13 cellular contexts compared by ENCODE assay signal in genomic region chr5:168946363-168946762, GRCh38.
DNase-seq lines count a peak whose midpoint lies in the region; ATAC-seq, FAIRE-seq and TF ChIP-seq lines count a peak whose summit lies in the region.
"Had no signal": no experiment of that assay in that cellular context is flagged by ENCODE, and none has a peak within 500 bp of the region (broad histone marks: within the 10 kb centered on the region; RNA-seq: fewer than 3 reads in every experiment).

No MANE protein-coding gene starts in this region.

- no peak overlapping the region for H2AFZ ChIP-seq in K562 (ENCODE audit: low read depth, low read length)
- no peak overlapping the region for H2AFZ ChIP-seq in HepG2 (ENCODE audit: low read length)

- in situ Hi-C loops in K562 (cut with MboI): no loop called here
- in situ Hi-C loops in HepG2 (cut with HindIII; ENCODE audit: extremely low pct_ligation_motif_present, low pct_unique_long_range_greater_than_20kb): no loop called here

- intact Hi-C loops in K562 (cut with micrococcal nuclease): no loop called here
- intact Hi-C loops in HepG2 (cut with micrococcal nuclease; ENCODE audit: unreplicated experiment): no loop called here

- H4K20me1 ChIP-seq in K562 (replicated peaks; ENCODE audit: control insufficient read depth, insufficient read depth, low read length) (no peaks in the 10 kb centered on the region), HepG2 (ENCODE audit: insufficient read depth, low read length) (no peaks in the 10 kb centered on the region)

- H3K9me1 ChIP-seq in K562 (ENCODE audit: control insufficient read depth, insufficient read depth, low read length): no peaks in the 10 kb centered on the region

- H3K4me2 ChIP-seq in K562 (ENCODE audit: insufficient read depth, low read length) (no peak overlapping the region), HepG2 (ENCODE audit: low read depth, low read length) (no peak overlapping the region)

- ATAC-seq in K562: no peak
- no peak; the same call in 2 of the 3 replicates for ATAC-seq in HepG2
- ATAC-seq: activated CD4-positive, CD25-positive, alpha-beta regulatory T cell treated with anti-CD3 and anti-CD28 coated beads, Interleukin-2, amount 50 U/mL, for 24 hours had no signal

- H3K4me1 ChIP-seq in K562 (replicated peaks in 1 of 2; ENCODE audit: control insufficient read depth in 2 of 2, insufficient read depth in 2 of 2, low read length in 2 of 2): no peaks in the 10 kb centered on the region
- H3K4me1 ChIP-seq in HepG2 (ENCODE audit: insufficient read depth, low read length): no peaks in the 10 kb centered on the region
- H3K4me1 ChIP-seq: ascending aorta, right lobe of liver had no signal

- DNase-seq in D721Med (ENCODE audit: insufficient read length, low spot score) (no peak), HEK293T (ENCODE audit: extremely low spot score) (peak; percentile 31), K562 (ENCODE audit: extremely low read depth in 1 of 4, low spot score in 3 of 4) (no peak), HepG2 (ENCODE audit: low spot score) (no peak), AML-193 (lab: John Stamatoyannopoulos, UW) (no peak), AG08396 (ENCODE audit: low spot score) (no peak), NOMO-1 (lab: John Stamatoyannopoulos, UW; ENCODE audit: unreplicated experiment in 2 of 2) (no peak)
- no peak for DNase-seq in activated effector memory CD4-positive, alpha-beta T cell treated with anti-CD3 and anti-CD28 coated beads, Interleukin-2, amount 50 U/mL, for 16 hours
- DNase-seq: GF-D8, NCI-H510A, right lobe of liver had no signal

- BruUV-seq in K562 (replicated peaks; lab: Mats Ljungman, UMichigan) (no TSS peak), HepG2 (replicated peaks; lab: Mats Ljungman, UMichigan) (no TSS peak)

- POLR2A ChIA-PET in HEK293T (lab: Yijun Ruan, JAX): no interaction called here
- POLR2A ChIA-PET in K562 (lab: Yijun Ruan, JAX): no interaction called here
- POLR2A ChIA-PET in HepG2 (lab: Yijun Ruan, JAX): no interaction called here

- TF ChIP-seq EP300 in K562 (IDR thresholded peaks at IDR 0.05; ENCODE audit: low read length): no peak
- no peak for TF ChIP-seq EP300 in HepG2 (IDR thresholded peaks at IDR 0.05; ENCODE audit: low read depth in 2 of 2, low read length in 2 of 2)
- TF ChIP-seq EP300 in HepG2 (CRISPR knock-in tag; IDR thresholded peaks at IDR 0.05; ENCODE audit: borderline replicate concordance): no peak

- H3K36me3 ChIP-seq in K562 (ENCODE audit: control insufficient read depth, insufficient read depth, low read length) (no peaks in the 10 kb centered on the region), HepG2 (replicated peaks in 1 of 2; ENCODE audit: control insufficient read depth in 1 of 2, insufficient read depth in 2 of 2, low read length in 2 of 2) (no peaks in the 10 kb centered on the region)
- H3K36me3 ChIP-seq: ascending aorta, right lobe of liver had no signal

- peak; percentile 53 for TF ChIP-seq CTCF in D721Med (IDR thresholded peaks at IDR 0.05; ENCODE audit: insufficient read depth, missing control alignments)
- peak in 2 of 3 experiments; percentile 19 to 30; a peak in 2 of 6 replicates for TF ChIP-seq CTCF in K562 (IDR thresholded peaks at IDR 0.05 in 2 of 3, conservative IDR thresholded peaks at IDR 0.05 in 1 of 3; ENCODE audit: insufficient read depth in 2 of 3, low read depth in 1 of 3, low read length in 3 of 3)
- TF ChIP-seq CTCF in HepG2 (CRISPR knock-in tag; IDR thresholded peaks at IDR 0.05): peak; percentile 46

- no peak for FAIRE-seq in D721Med (lab: Jason Lieb, UNC)
- no peak for FAIRE-seq in K562 (lab: Jason Lieb, UNC)
- no peak for FAIRE-seq in HepG2 (lab: Jason Lieb, UNC)

- 2% methylated on average over 6 of the region's 6 CpGs for WGBS in K562 (ENCODE audit: insufficient coverage, low coverage, missing lambda C conversion rate)
- 42% methylated on average over 5 of the region's 6 CpGs for WGBS in HepG2 (ENCODE audit: low lambda C conversion rate)

- TF ChIP-seq RAD21 in K562 (CRISPR knock-in tag; conservative IDR thresholded peaks at IDR 0.05 in 1 of 2, IDR thresholded peaks at IDR 0.05 in 1 of 2): peak in 1 of 2 experiments; percentile 19; a peak in 1 of 4 replicates
- TF ChIP-seq RAD21 in HepG2 (CRISPR knock-in tag; IDR thresholded peaks at IDR 0.05): no peak

- H3K9me3 ChIP-seq in K562 (replicated peaks; ENCODE audit: control insufficient read depth, insufficient read depth, low read depth, low read length) (no peaks in the 10 kb centered on the region), HepG2 (ENCODE audit: low read length) (no peaks in the 10 kb centered on the region)
- H3K9me3 ChIP-seq: ascending aorta, right lobe of liver had no signal

- H3K4me3 ChIP-seq in K562 (no peak overlapping the region), HepG2 (replicated peaks in 1 of 3; ENCODE audit: insufficient read depth in 1 of 3, low read depth in 2 of 3, low read length in 3 of 3) (no peak overlapping the region)
- H3K4me3 ChIP-seq: ascending aorta, right lobe of liver had no signal

- CTCF ChIA-PET in HEK293T (lab: Yijun Ruan, JAX) (interaction anchor here (0.6 to 1.7 kb wide), 6 partner anchors 9 to 374 kb away, joined by 3 to 4 read pairs (median 3); no protein-coding TSS in a partner anchor), K562 (lab: Yijun Ruan, JAX; ENCODE audit: low intra/inter-chr PET ratio) (no interaction called here), HepG2 (lab: Yijun Ruan, JAX; ENCODE audit: low intra/inter-chr PET ratio, low total read pairs) (interaction anchor here (0.9 kb wide), 1 partner anchor 203 kb away, joined by 3 read pairs; no protein-coding TSS in a partner anchor)

- no peak for TF ChIP-seq POLR2A in K562 (conservative IDR thresholded peaks at IDR 0.05)
- TF ChIP-seq POLR2A in HepG2 (IDR thresholded peaks at IDR 0.05; ENCODE audit: insufficient read depth in 1 of 2, low read depth in 2 of 2, low read length in 2 of 2): no peak

- no peak overlapping the region for H3K9ac ChIP-seq in K562 (ENCODE audit: insufficient read depth in 1 of 2, low read depth in 2 of 2, low read length in 2 of 2)
- H3K9ac ChIP-seq in HepG2 (ENCODE audit: insufficient read depth, low read depth, low read length): no peak overlapping the region

- H3K79me2 ChIP-seq in K562 (ENCODE audit: control insufficient read depth, insufficient read depth, low read length) (no peaks in the 10 kb centered on the region), HepG2 (ENCODE audit: insufficient read depth, low read length) (no peaks in the 10 kb centered on the region)

- H3K27ac ChIP-seq in K562 (ENCODE audit: extremely low read depth, low read depth, low read length): no peak overlapping the region
- H3K27ac ChIP-seq in HepG2 (ENCODE audit: extremely low read length, insufficient read depth, low read length): no peak overlapping the region
- H3K27ac ChIP-seq: ascending aorta, right lobe of liver had no signal

- H3K27me3 ChIP-seq in K562 (ENCODE audit: control insufficient read depth in 2 of 2, insufficient read depth in 2 of 2, low read length in 2 of 2) (no peaks in the 10 kb centered on the region), HepG2 (ENCODE audit: control insufficient read depth in 1 of 2, insufficient read depth in 2 of 2, low read length in 2 of 2) (peaks cover 0 to 5% of the 10 kb centered on the region in 2 experiments; a peak in 1 of 5 replicates)
- H3K27me3 ChIP-seq: ascending aorta, right lobe of liver had no signal

TF ChIP-seq in HEK293T, 16 proteins besides CTCF, POLR2A, EP300 and RAD21:
- no peak for TF ChIP-seq FOXK2 (IDR thresholded peaks at IDR 0.05)

TF ChIP-seq in K562, 482 proteins besides CTCF, POLR2A, EP300 and RAD21 (continues in another document):
- no peak for TF ChIP-seq FIP1L1 (IDR thresholded peaks at IDR 0.05; ENCODE audit: low read depth, low read length, poor library complexity, severe bottlenecking)
- TF ChIP-seq ZNF124 (CRISPR knock-in tag; IDR thresholded peaks at IDR 0.05): no peak
- no peak for TF ChIP-seq POU5F1 (IDR thresholded peaks at IDR 0.05; ENCODE audit: borderline replicate concordance, low read depth, low read length, partially characterized antibody)
- TF ChIP-seq HIVEP1 (CRISPR knock-in tag; IDR thresholded peaks at IDR 0.05): no peak

TF ChIP-seq in HepG2, 621 proteins besides CTCF, POLR2A, EP300 and RAD21:
- TF ChIP-seq STAG1 (CRISPR knock-in tag; IDR thresholded peaks at IDR 0.05) (peak; percentile 42), IRF9 (CRISPR knock-in tag; IDR thresholded peaks at IDR 0.05; ENCODE audit: borderline replicate concordance) (no peak), ZBTB20 (CRISPR knock-in tag; IDR thresholded peaks at IDR 0.05; ENCODE audit: borderline replicate concordance, low read depth) (no peak)
